1 cellular context compared by ENCODE assay signal in the genomic region with DNA sequence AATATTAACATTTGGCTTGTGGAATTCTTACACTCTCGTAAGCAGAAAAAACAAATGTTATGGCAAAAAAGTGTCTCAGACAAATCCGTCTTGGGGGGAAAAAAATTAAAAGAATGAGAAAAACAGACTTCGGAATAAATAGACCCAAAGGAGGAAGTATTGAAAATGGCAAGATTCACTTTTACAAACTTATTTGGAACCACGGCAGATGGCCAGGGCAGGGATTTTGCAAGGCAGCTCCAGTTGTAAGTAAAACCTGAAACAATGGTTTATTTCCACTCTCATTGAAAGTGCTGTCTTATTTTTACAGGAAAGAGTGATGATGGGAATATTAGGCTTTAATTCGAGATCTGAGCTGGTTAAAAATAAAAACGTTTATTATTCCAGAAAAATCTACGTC.
TF ChIP-seq lines count a peak whose summit lies in the region.

No MANE protein-coding gene starts in this region.

TF ChIP-seq in GM12878, 131 proteins besides CTCF, POLR2A, EP300 and RAD21:
- TF ChIP-seq FOXK2 (IDR thresholded peaks at IDR 0.05): no peak
- TF ChIP-seq PAX8 (IDR thresholded peaks at IDR 0.05): no peak
- TF ChIP-seq CHD4 (IDR thresholded peaks at IDR 0.05): no peak
- TF ChIP-seq, protein P1, sequence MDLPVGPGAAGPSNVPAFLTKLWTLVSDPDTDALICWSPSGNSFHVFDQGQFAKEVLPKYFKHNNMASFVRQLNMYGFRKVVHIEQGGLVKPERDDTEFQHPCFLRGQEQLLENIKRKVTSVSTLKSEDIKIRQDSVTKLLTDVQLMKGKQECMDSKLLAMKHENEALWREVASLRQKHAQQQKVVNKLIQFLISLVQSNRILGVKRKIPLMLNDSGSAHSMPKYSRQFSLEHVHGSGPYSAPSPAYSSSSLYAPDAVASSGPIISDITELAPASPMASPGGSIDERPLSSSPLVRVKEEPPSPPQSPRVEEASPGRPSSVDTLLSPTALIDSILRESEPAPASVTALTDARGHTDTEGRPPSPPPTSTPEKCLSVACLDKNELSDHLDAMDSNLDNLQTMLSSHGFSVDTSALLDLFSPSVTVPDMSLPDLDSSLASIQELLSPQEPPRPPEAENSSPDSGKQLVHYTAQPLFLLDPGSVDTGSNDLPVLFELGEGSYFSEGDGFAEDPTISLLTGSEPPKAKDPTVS (IDR thresholded peaks at IDR 0.05; ENCODE audit: low read depth, low read length): no peak
